In genomic region chr5:16550316-16550952, GRCh38 we compare ENCODE assay signal across 9 cellular contexts.
DNase-seq lines count a peak whose midpoint lies in the region; ATAC-seq and TF ChIP-seq lines count a peak whose summit lies in the region.
"Had no signal": no experiment of that assay in that cellular context is flagged by ENCODE, and none has a peak within 500 bp of the region (broad histone marks: within the 10 kb centered on the region; RNA-seq: fewer than 3 reads in every experiment).

No MANE protein-coding gene starts in this region.

- no peaks in the 10 kb centered on the region for H3K9me3 Mint-ChIP-seq in activated B cell treated with CpG ODN at 0.5 μM for 24 hours

- H3K4me1 ChIP-seq in heart right ventricle: peaks cover 0 to 52% (median 12%) of the 10 kb centered on the region in 9 donors

- H3K4me3 Mint-ChIP-seq in activated B cell treated with CpG ODN at 0.5 μM for 24 hours: peak overlapping the region; percentile 36

- peak overlapping the region in 6 of 10 donors; percentile 50 to 86 (median 64) for H3K27ac ChIP-seq in heart right ventricle

- ATAC-seq in HG02678 (IDR thresholded peaks at IDR 0.05; ENCODE audit: unreplicated experiment): peak; percentile 71
- ATAC-seq in activated B cell treated with CpG ODN at 0.5 μM for 24 hours (ENCODE audit: low read depth): peak; percentile 49
- peak in 4 of 8 donors; percentile 42 to 52 (median 50) for ATAC-seq in heart right ventricle

- H3K36me3 ChIP-seq in heart right ventricle: no peaks in the 10 kb centered on the region

- H3K27me3 ChIP-seq in heart right ventricle: no peaks in the 10 kb centered on the region

- TF ChIP-seq CTCF in AG10803 (conservative IDR thresholded peaks at IDR 0.05; ENCODE audit: low read length) (peak; percentile 84), GM13977 (IDR thresholded peaks at IDR 0.05; ENCODE audit: extremely low read depth, insufficient read depth, missing control alignments) (peak; percentile 86), activated B cell treated with CpG ODN at 0.5 μM for 24 hours (IDR thresholded peaks at IDR 0.05) (no peak), heart right ventricle (IDR thresholded peaks at IDR 0.05) (peak; percentile 30 to 68 (median 62))

- no peaks in the 10 kb centered on the region for H3K27me3 Mint-ChIP-seq in activated B cell treated with CpG ODN at 0.5 μM for 24 hours

- peak; percentile 58 for DNase-seq in AG10803 (ENCODE audit: low read depth)
- DNase-seq in GM13977 (ENCODE audit: low spot score): peak; percentile 63
- DNase-seq in NCI-H1105 (lab: John Stamatoyannopoulos, UW): peak; percentile 7
- DNase-seq in activated B cell treated with CpG ODN at 0.5 μM for 24 hours: no peak
- DNase-seq in heart right ventricle: peak in 1 of 2 donors; percentile 28
- DNase-seq in stimulated activated CD8-positive, alpha-beta memory T cell treated with anti-CD3 and anti-CD28 coated beads, Interleukin-2, amount 100 ng/mL, for 48 hours (ENCODE audit: low read depth in 2 of 2): peak; percentile 12
- DNase-seq in G401 (ENCODE audit: low spot score): no peak

- H3K4me1 Mint-ChIP-seq in activated B cell treated with CpG ODN at 0.5 μM for 24 hours: peaks cover 22% of the 10 kb centered on the region

- H3K27ac Mint-ChIP-seq in activated B cell treated with CpG ODN at 0.5 μM for 24 hours: peak overlapping the region; percentile 26

- WGBS in heart right ventricle, 2 donors: 71 to 78% methylated on average over 7 of the region's 7 CpGs

- no peaks in the 10 kb centered on the region for H3K9me3 ChIP-seq in heart right ventricle

- POLR2A ChIA-PET in activated B cell treated with CpG ODN at 0.5 μM for 24 hours (lab: Charles Lee): no interaction called here

- H3K36me3 Mint-ChIP-seq in activated B cell treated with CpG ODN at 0.5 μM for 24 hours (ENCODE audit: low read depth): no peaks in the 10 kb centered on the region

- in situ Hi-C loops in GM13977 (cut with MboI; ENCODE audit: low pct_unique_long_range_greater_than_20kb, low sequenced_read_pairs, unreplicated experiment) (no loop called here), G401 (cut with HindIII; ENCODE audit: low sequenced_read_pairs) (no loop called here)

- CTCF ChIA-PET in activated B cell treated with CpG ODN at 0.5 μM for 24 hours (lab: Charles Lee): no interaction called here

- intact Hi-C loops in activated B cell treated with CpG ODN at 0.5 μM for 24 hours (cut with micrococcal nuclease): loop anchor here (1.0 kb wide), 1 partner anchor 61 kb away; no protein-coding TSS in a partner anchor
- intact Hi-C loops in heart right ventricle (cut with DNase I): loop anchor here in 9 of 10 donors (2.0 to 10.0 kb wide), 9 partner anchors 43 to 396 kb away; no protein-coding TSS in a partner anchor

- H3K4me3 ChIP-seq in AG10803 (ENCODE audit: low read length): no peak overlapping the region
- peak overlapping the region in 1 of 10 donors; percentile 12 for H3K4me3 ChIP-seq in heart right ventricle
- H3K4me3 ChIP-seq: skin epidermis had no signal

Comparison
In these comparisons a context has a peak if more than half of its experiments do, and no peak if none do; other contexts are left out.
1. DNase-seq: peak in AG10803 (single experiment), GM13977 (single experiment), NCI-H1105 (single experiment) and stimulated activated CD8-positive, alpha-beta memory T cell treated with anti-CD3 and anti-CD28 coated beads, Interleukin-2, amount 100 ng/mL, for 48 hours (2 of 2); none in activated B cell treated with CpG ODN at 0.5 μM for 24 hours (single experiment) and G401 (single experiment).